Comparison of ENCODE assay signal across 16 cellular contexts in genomic region chr17:78762007-78762406, GRCh38. TPM values are rescaled to one million over a fixed set of nuclear protein-coding genes. Genes with fewer than 3 reads are reported as not detected.
DNase-seq lines count a peak whose midpoint lies in the region; ATAC-seq and TF ChIP-seq lines count a peak whose summit lies in the region.
"Had no signal": no experiment of that assay in that cellular context is flagged by ENCODE, and none has a peak within 500 bp of the region (broad histone marks: within the 10 kb centered on the region; RNA-seq: fewer than 3 reads in every experiment).

No MANE protein-coding gene starts in this region.

- 32 to 38% methylated on average over 3 of the region's 3 CpGs for WGBS in body of pancreas, 2 donors

- peaks cover 97% of the 10 kb centered on the region for H3K79me2 ChIP-seq in OCI-LY3 (ENCODE audit: low read length)

- H3K27ac ChIP-seq in CD8-positive, alpha-beta memory T cell (ENCODE audit: low read depth, low read length): no peak overlapping the region
- H3K27ac ChIP-seq in OCI-LY3 (ENCODE audit: low read length) (no peak overlapping the region), body of pancreas (peak overlapping the region; percentile 8 to 66 (median 44))
- H3K27ac ChIP-seq: sigmoid colon, testis, VCaP had no signal

- intact Hi-C loops in body of pancreas (cut with DNase I): no loop called here

- CTCF ChIA-PET in CD8-positive, alpha-beta memory T cell (lab: Charles Lee): no interaction called here

- DNase-seq in CD8-positive, alpha-beta memory T cell: no peak
- DNase-seq in body of pancreas (no peak), nucleus accumbens (lab: John Stamatoyannopoulos, UW) (no peak), AG08396 (ENCODE audit: low spot score) (no peak)
- no peak for DNase-seq in naive thymus-derived CD8-positive, alpha-beta T cell
- no peak for DNase-seq in stimulated activated CD4-positive, alpha-beta T cell treated with anti-CD3 and anti-CD28 coated beads, Interleukin-15, amount 100 ng/mL, for 24 hours
- DNase-seq: Caco-2, cortex of kidney, NCI-H146, NCI-H748 treated with DMSO at 0.1 percent for 48 hours, SHP77, sigmoid colon, testis had no signal

- no peak overlapping the region for H3K9ac ChIP-seq in OCI-LY3 (ENCODE audit: low read length)

- ATAC-seq in body of pancreas: peak; percentile 34
- ATAC-seq in naive thymus-derived CD8-positive, alpha-beta T cell: no peak
- ATAC-seq: K562 had no signal

- H3K36me3 ChIP-seq in CD8-positive, alpha-beta memory T cell (ENCODE audit: insufficient read depth, low read length): no peaks in the 10 kb centered on the region
- H3K36me3 ChIP-seq in OCI-LY3 (replicated peaks; ENCODE audit: low read depth, low read length): peaks cover 3% of the 10 kb centered on the region
- H3K36me3 ChIP-seq in body of pancreas (replicated peaks in 1 of 2; ENCODE audit: insufficient read depth in 1 of 2, low read depth in 2 of 2): no peaks in the 10 kb centered on the region
- H3K36me3 ChIP-seq: sigmoid colon had no signal

- peaks cover 90% of the 10 kb centered on the region for H4K20me1 ChIP-seq in OCI-LY3 (ENCODE audit: insufficient read depth, low read length)

- no peak overlapping the region for H3K4me3 ChIP-seq in CD8-positive, alpha-beta memory T cell (ENCODE audit: low read length)
- no peak overlapping the region for H3K4me3 ChIP-seq in OCI-LY3 (ENCODE audit: low read length)
- H3K4me3 ChIP-seq in body of pancreas: no peak overlapping the region
- H3K4me3 ChIP-seq: K562, sigmoid colon, testis had no signal

- peaks cover 96% of the 10 kb centered on the region for H3K4me1 ChIP-seq in CD8-positive, alpha-beta memory T cell (ENCODE audit: insufficient read depth, low read length)
- peaks cover 21% of the 10 kb centered on the region for H3K4me1 ChIP-seq in OCI-LY3 (ENCODE audit: low read length)
- peaks cover 40% of the 10 kb centered on the region for H3K4me1 ChIP-seq in body of pancreas
- H3K4me1 ChIP-seq: Caco-2 had no signal

- H3K4me1 Mint-ChIP-seq in CD8-positive, alpha-beta memory T cell: peaks cover 66 to 77% (median 69%) of the 10 kb centered on the region in 3 donors
- peaks cover 31 to 76% (median 73%) of the 10 kb centered on the region in 4 donors for H3K4me1 Mint-ChIP-seq in naive thymus-derived CD8-positive, alpha-beta T cell

- peaks cover 0 to 26% (median 7%) of the 10 kb centered on the region in 3 donors for H3K36me3 Mint-ChIP-seq in CD8-positive, alpha-beta memory T cell
- H3K36me3 Mint-ChIP-seq in naive thymus-derived CD8-positive, alpha-beta T cell: peaks cover 0 to 2% (median 0%) of the 10 kb centered on the region in 3 donors

- H3K9me3 Mint-ChIP-seq in CD8-positive, alpha-beta memory T cell: no peaks in the 10 kb centered on the region
- H3K9me3 Mint-ChIP-seq in naive thymus-derived CD8-positive, alpha-beta T cell: peaks cover 0 to 7% (median 0%) of the 10 kb centered on the region in 9 donors

- H2AFZ ChIP-seq in OCI-LY3 (ENCODE audit: low read depth, low read length): no peak overlapping the region

- no peaks in the 10 kb centered on the region for H3K27me3 Mint-ChIP-seq in CD8-positive, alpha-beta memory T cell
- no peaks in the 10 kb centered on the region for H3K27me3 Mint-ChIP-seq in naive thymus-derived CD8-positive, alpha-beta T cell

- peak overlapping the region; percentile 12 to 86 (median 73) for H3K27ac Mint-ChIP-seq in CD8-positive, alpha-beta memory T cell
- H3K27ac Mint-ChIP-seq in naive thymus-derived CD8-positive, alpha-beta T cell: peak overlapping the region; percentile 70 to 93 (median 86)

- H3K9me3 ChIP-seq in CD8-positive, alpha-beta memory T cell (ENCODE audit: low read length): no peaks in the 10 kb centered on the region
- H3K9me3 ChIP-seq in OCI-LY3 (ENCODE audit: insufficient read depth, low read length) (no peaks in the 10 kb centered on the region), body of pancreas (no peaks in the 10 kb centered on the region)
- H3K9me3 ChIP-seq: Caco-2, sigmoid colon, testis had no signal

- POLR2A ChIA-PET in CD8-positive, alpha-beta memory T cell (lab: Charles Lee): no interaction called here
- POLR2A ChIA-PET in naive thymus-derived CD8-positive, alpha-beta T cell (lab: Charles Lee): interaction anchor here (6.0 to 19.8 kb wide), 2 partner anchors 13 to 20 kb away, joined by 54 to 188 read pairs; partner anchors contain the start of gene CYTH1

- peak overlapping the region in 4 of 7 donors; percentile 36 to 59 (median 54) for H3K4me3 Mint-ChIP-seq in CD8-positive, alpha-beta memory T cell
- H3K4me3 Mint-ChIP-seq in naive thymus-derived CD8-positive, alpha-beta T cell: peak overlapping the region in 9 of 10 donors; percentile 43 to 74 (median 57)

- peak overlapping the region; percentile 13; the same call in 1 of the 2 replicates for H3K4me2 ChIP-seq in OCI-LY3 (ENCODE audit: low read length)

- no peaks in the 10 kb centered on the region for H3K27me3 ChIP-seq in CD8-positive, alpha-beta memory T cell (ENCODE audit: insufficient read depth, low read length, poor library complexity, severe bottlenecking)
- H3K27me3 ChIP-seq in OCI-LY3 (ENCODE audit: low read depth, low read length) (no peaks in the 10 kb centered on the region), body of pancreas (no peaks in the 10 kb centered on the region)
- H3K27me3 ChIP-seq: sigmoid colon, testis had no signal

- TF ChIP-seq CTCF in OCI-LY3 (IDR thresholded peaks at IDR 0.05; ENCODE audit: low read depth, low read length): no peak
- no peak for TF ChIP-seq CTCF in body of pancreas (IDR thresholded peaks at IDR 0.05)

- TF ChIP-seq POLR2A in body of pancreas (IDR thresholded peaks at IDR 0.05): no peak

RNA-seq across cellular contexts. Expression of gene CYTH1, which starts 20.1 kb away (rescaled TPM):
- total RNA-seq in CD8-positive, alpha-beta memory T cell: 100 to 1,000 TPM; 115 to 129 TPM
- polyA plus RNA-seq in CD8-positive, alpha-beta memory T cell: 279 TPM
- 10 to 100 TPM; 32.2 to 60.6 TPM for total RNA-seq in body of pancreas
- 100 to 1,000 TPM; 415 to 423 TPM for total RNA-seq in naive thymus-derived CD8-positive, alpha-beta T cell
- 100 to 1,000 TPM; 220 to 320 (median 243) TPM for polyA plus RNA-seq in naive thymus-derived CD8-positive, alpha-beta T cell

Comparison
In these comparisons a context has a peak if more than half of its experiments do, and no peak if none do; other contexts are left out.
1. H3K27ac ChIP-seq: peak in body of pancreas (4 of 4); none in CD8-positive, alpha-beta memory T cell (single experiment) and OCI-LY3 (single experiment).